Comparison of ENCODE assay signal across 17 cellular contexts in genomic region chr3:70053293-70053692, GRCh38. TPM values are rescaled to one million over a fixed set of nuclear protein-coding genes. Genes with fewer than 3 reads are reported as not detected.
DNase-seq lines count a peak whose midpoint lies in the region; ATAC-seq and TF ChIP-seq lines count a peak whose summit lies in the region.
"Had no signal": no experiment of that assay in that cellular context is flagged by ENCODE, and none has a peak within 500 bp of the region (broad histone marks: within the 10 kb centered on the region; RNA-seq: fewer than 3 reads in every experiment).

No MANE protein-coding gene starts in this region.

- H3K27ac ChIP-seq in DND-41 (ENCODE audit: low read length) = no peak overlapping the region
- H3K27ac ChIP-seq: hepatocyte, left ventricle myocardium inferior, SJCRH30 had no signal

- no peaks in the 10 kb centered on the region for H3K79me2 ChIP-seq in DND-41 (ENCODE audit: insufficient read depth, low read length)
- H3K79me2 ChIP-seq: hepatocyte had no signal

- H3K4me1 ChIP-seq in DND-41 (ENCODE audit: insufficient read depth, low read length) = no peaks in the 10 kb centered on the region
- H3K4me1 ChIP-seq: BE2C, left ventricle myocardium inferior, SJCRH30 had no signal

- no peak overlapping the region for H2AFZ ChIP-seq in DND-41 (ENCODE audit: low read depth, low read length)
- H2AFZ ChIP-seq: hepatocyte had no signal

- no peaks in the 10 kb centered on the region for H3K9me3 Mint-ChIP-seq in T-helper 2 cell treated with Interferon-gamma antibody and Interleukin-4, amounts not matched to agents 5 μg/mL and 100 μg/mL, for 36 hours
- H3K9me3 Mint-ChIP-seq: naive thymus-derived CD8-positive, alpha-beta T cell; type B pancreatic cell had no signal

- no peaks in the 10 kb centered on the region for H3K9me3 ChIP-seq in DND-41 (ENCODE audit: insufficient read depth, low read length, severe bottlenecking)
- H3K9me3 ChIP-seq: BE2C, left ventricle myocardium inferior, SJCRH30 had no signal

- H3K27ac Mint-ChIP-seq in T-helper 2 cell treated with Interferon-gamma antibody and Interleukin-4, amounts not matched to agents 5 μg/mL and 100 μg/mL, for 36 hours = no peak overlapping the region
- H3K27ac Mint-ChIP-seq: naive thymus-derived CD8-positive, alpha-beta T cell; type B pancreatic cell had no signal

- DNase-seq in DND-41 (no peak), HS-5 (ENCODE audit: low read depth) (peak; percentile 36), SKM-1 (lab: John Stamatoyannopoulos, UW; ENCODE audit: unreplicated experiment) (peak; percentile 13), kidney epithelial cell (ENCODE audit: low read depth) (peak; percentile 10), NCI-H146 treated with DMSO at 0.1 percent for 48 hours (lab: John Stamatoyannopoulos, UW; ENCODE audit: unreplicated experiment) (no peak), RPMI8226 (no peak), NCI-H1048 (lab: John Stamatoyannopoulos, UW) (no peak)
- no peak for DNase-seq in T-helper 2 cell treated with Interferon-gamma antibody and Interleukin-4, amounts not matched to agents 5 μg/mL and 100 μg/mL, for 36 hours (ENCODE audit: low spot score)
- DNase-seq: BE2C; left ventricle myocardium inferior; naive thymus-derived CD8-positive, alpha-beta T cell; NCI-H187 treated with DMSO at 0.1 percent for 48 hours; retina; SJCRH30 had no signal

- peak; percentile 72 for ATAC-seq in DND-41 (ENCODE audit: insufficient read depth, low read depth)
- ATAC-seq: naive thymus-derived CD8-positive, alpha-beta T cell had no signal

- no peaks in the 10 kb centered on the region for H3K36me3 Mint-ChIP-seq in T-helper 2 cell treated with Interferon-gamma antibody and Interleukin-4, amounts not matched to agents 5 μg/mL and 100 μg/mL, for 36 hours (ENCODE audit: low read depth)
- H3K36me3 Mint-ChIP-seq: naive thymus-derived CD8-positive, alpha-beta T cell; type B pancreatic cell had no signal

- H4K20me1 ChIP-seq in DND-41 (ENCODE audit: insufficient read depth, low read length) = no peaks in the 10 kb centered on the region

- TF ChIP-seq CTCF in DND-41 (IDR thresholded peaks at IDR 0.05; ENCODE audit: borderline replicate concordance, extremely low read depth, low read length, poor library complexity, severe bottlenecking) (no peak), kidney epithelial cell (IDR thresholded peaks at IDR 0.05; ENCODE audit: insufficient read depth, low read length, poor library complexity, severe bottlenecking) (no peak)

- H3K36me3 ChIP-seq in DND-41 (ENCODE audit: insufficient read depth, low read length) (no peaks in the 10 kb centered on the region), kidney epithelial cell (ENCODE audit: control insufficient read depth, insufficient read depth, low read length) (no peaks in the 10 kb centered on the region)
- H3K36me3 ChIP-seq: BE2C, left ventricle myocardium inferior, SJCRH30 had no signal

- no peak overlapping the region for H3K4me3 Mint-ChIP-seq in T-helper 2 cell treated with Interferon-gamma antibody and Interleukin-4, amounts not matched to agents 5 μg/mL and 100 μg/mL, for 36 hours
- H3K4me3 Mint-ChIP-seq: naive thymus-derived CD8-positive, alpha-beta T cell; type B pancreatic cell had no signal

- no peaks in the 10 kb centered on the region for H3K4me1 Mint-ChIP-seq in T-helper 2 cell treated with Interferon-gamma antibody and Interleukin-4, amounts not matched to agents 5 μg/mL and 100 μg/mL, for 36 hours (ENCODE audit: low read depth)
- H3K4me1 Mint-ChIP-seq: naive thymus-derived CD8-positive, alpha-beta T cell had no signal

- no peak overlapping the region for H3K4me2 ChIP-seq in DND-41 (ENCODE audit: insufficient read depth, low read length)
- H3K4me2 ChIP-seq: hepatocyte had no signal

- H3K27me3 ChIP-seq in DND-41 (ENCODE audit: insufficient read depth, low read length, poor library complexity) = no peaks in the 10 kb centered on the region
- H3K27me3 ChIP-seq in kidney epithelial cell (ENCODE audit: control insufficient read depth, insufficient read depth, low read length) = no peaks in the 10 kb centered on the region
- H3K27me3 ChIP-seq: hepatocyte, SJCRH30 had no signal

- H3K4me3 ChIP-seq in DND-41 (ENCODE audit: low read depth in 1 of 2, low read length in 2 of 2) = no peak overlapping the region
- no peak overlapping the region for H3K4me3 ChIP-seq in kidney epithelial cell (ENCODE audit: low read depth, low read length)
- H3K4me3 ChIP-seq: hepatocyte, left ventricle myocardium inferior, SJCRH30 had no signal

- H3K9ac ChIP-seq in DND-41 (ENCODE audit: low read depth, low read length) = no peak overlapping the region

- peaks cover 9% of the 10 kb centered on the region for H3K27me3 Mint-ChIP-seq in T-helper 2 cell treated with Interferon-gamma antibody and Interleukin-4, amounts not matched to agents 5 μg/mL and 100 μg/mL, for 36 hours (ENCODE audit: low read depth)
- H3K27me3 Mint-ChIP-seq: type B pancreatic cell had no signal

RNA-seq across cellular contexts. Expression of gene SAMMSON, which starts 53.8 kb away (rescaled TPM):
- total RNA-seq in kidney epithelial cell = not detected in 2 replicates
- total RNA-seq: cerebellum; left ventricle myocardium inferior; naive thymus-derived CD8-positive, alpha-beta T cell had no signal

Comparison
In these comparisons a context has a peak if more than half of its experiments do, and no peak if none do; other contexts are left out.
1. DNase-seq: peak in HS-5 (single experiment), SKM-1 (single experiment) and kidney epithelial cell (single experiment); none in DND-41 (single experiment), NCI-H146 treated with DMSO at 0.1 percent for 48 hours (single experiment), RPMI8226 (single experiment), T-helper 2 cell treated with Interferon-gamma antibody and Interleukin-4, amounts not matched to agents 5 μg/mL and 100 μg/mL, for 36 hours (single experiment) and NCI-H1048 (single experiment).